In genomic region chr10:11527068-11527467, GRCh38 we compare ENCODE assay signal across 19 cellular contexts.
A peak's percentile ranks its signal among the peaks of the same experiment; 100 is the strongest.
DNase-seq lines count a peak whose midpoint lies in the region; ATAC-seq, FAIRE-seq and TF ChIP-seq lines count a peak whose summit lies in the region.
"Had no signal": no experiment of that assay in that cellular context is flagged by ENCODE, and none has a peak within 500 bp of the region (broad histone marks: within the 10 kb centered on the region; RNA-seq: fewer than 3 reads in every experiment).

No MANE protein-coding gene starts in this region.

- peaks cover 5% of the 10 kb centered on the region for H3K27me3 Mint-ChIP-seq in activated CD4-positive, alpha-beta T cell treated with anti-CD3 and anti-CD28 coated beads, Interleukin-2, amount 10 ng/mL, durations not matched to agents 7 days and 5 days
- no peaks in the 10 kb centered on the region for H3K27me3 Mint-ChIP-seq in activated CD4-positive, alpha-beta T cell treated with anti-CD3 and anti-CD28 coated beads for 36 hours
- no peaks in the 10 kb centered on the region for H3K27me3 Mint-ChIP-seq in activated naive CD8-positive, alpha-beta T cell treated with anti-CD3 and anti-CD28 coated beads, Interleukin-2, amount 10 ng/mL, durations not matched to agents 7 days and 5 days
- H3K27me3 Mint-ChIP-seq in natural killer cell treated with Interleukin-12 subunit alpha and Interleukin-12 subunit beta and Interleukin-15 and Interleukin-18, amount 100 ng/mL, for 72 hours: peaks cover 3 to 7% of the 10 kb centered on the region in 2 donors
- H3K27me3 Mint-ChIP-seq: activated naive CD4-positive, alpha-beta T cell treated with anti-CD3 and anti-CD28 coated beads, Interleukin-2, amount 10 ng/mL, durations not matched to agents 7 days and 5 days had no signal

- no peaks in the 10 kb centered on the region for H3K9me3 Mint-ChIP-seq in activated CD4-positive, alpha-beta T cell treated with anti-CD3 and anti-CD28 coated beads, Interleukin-2, amount 10 ng/mL, durations not matched to agents 7 days and 5 days
- H3K9me3 Mint-ChIP-seq in activated CD4-positive, alpha-beta T cell treated with anti-CD3 and anti-CD28 coated beads for 36 hours (ENCODE audit: low read depth): no peaks in the 10 kb centered on the region
- H3K9me3 Mint-ChIP-seq in activated naive CD8-positive, alpha-beta T cell treated with anti-CD3 and anti-CD28 coated beads, Interleukin-2, amount 10 ng/mL, durations not matched to agents 7 days and 5 days: no peaks in the 10 kb centered on the region
- no peaks in the 10 kb centered on the region for H3K9me3 Mint-ChIP-seq in natural killer cell treated with Interleukin-12 subunit alpha and Interleukin-12 subunit beta and Interleukin-15 and Interleukin-18, amount 100 ng/mL, for 72 hours
- H3K9me3 Mint-ChIP-seq: activated naive CD4-positive, alpha-beta T cell treated with anti-CD3 and anti-CD28 coated beads, Interleukin-2, amount 10 ng/mL, durations not matched to agents 7 days and 5 days; HFFc6 had no signal

- DNase-seq in activated CD4-positive, alpha-beta T cell treated with anti-CD3 and anti-CD28 coated beads, Interleukin-2, amount 10 ng/mL, durations not matched to agents 7 days and 5 days: no peak
- no peak for DNase-seq in activated CD4-positive, alpha-beta T cell treated with anti-CD3 and anti-CD28 coated beads for 36 hours
- no peak for DNase-seq in H54 (ENCODE audit: insufficient read length, low spot score)
- DNase-seq in activated naive CD8-positive, alpha-beta T cell treated with anti-CD3 and anti-CD28 coated beads, Interleukin-2, amount 10 ng/mL, durations not matched to agents 7 days and 5 days: no peak
- no peak for DNase-seq in natural killer cell treated with Interleukin-12 subunit alpha and Interleukin-12 subunit beta and Interleukin-15 and Interleukin-18, amount 100 ng/mL, for 72 hours (ENCODE audit: low spot score)
- DNase-seq: activated CD4-positive, alpha-beta T cell treated with anti-CD3 and anti-CD28 coated beads, Interleukin-2, amount 50 U/mL, for 48 hours; activated naive CD4-positive, alpha-beta T cell treated with anti-CD3 and anti-CD28 coated beads, Interleukin-2, amount 10 ng/mL, durations not matched to agents 7 days and 5 days; body of pancreas; HFFc6; MV-4-11; NCI-H1694 treated with DMSO at 0.1 percent for 48 hours; NCI-H2227 treated with DMSO at 0.1 percent for 48 hours; NCI-H774; stomach; uterus; WERI-Rb-1 had no signal

- peaks cover 24% of the 10 kb centered on the region for H3K4me1 Mint-ChIP-seq in activated CD4-positive, alpha-beta T cell treated with anti-CD3 and anti-CD28 coated beads, Interleukin-2, amount 10 ng/mL, durations not matched to agents 7 days and 5 days
- H3K4me1 Mint-ChIP-seq in activated CD4-positive, alpha-beta T cell treated with anti-CD3 and anti-CD28 coated beads for 36 hours: peaks cover 20% of the 10 kb centered on the region
- H3K4me1 Mint-ChIP-seq in activated naive CD8-positive, alpha-beta T cell treated with anti-CD3 and anti-CD28 coated beads, Interleukin-2, amount 10 ng/mL, durations not matched to agents 7 days and 5 days: peaks cover 16% of the 10 kb centered on the region
- peaks cover 4 to 19% of the 10 kb centered on the region in 2 donors for H3K4me1 Mint-ChIP-seq in natural killer cell treated with Interleukin-12 subunit alpha and Interleukin-12 subunit beta and Interleukin-15 and Interleukin-18, amount 100 ng/mL, for 72 hours (ENCODE audit: low read depth in 2 of 2)

- peaks cover 4% of the 10 kb centered on the region for H3K36me3 Mint-ChIP-seq in activated CD4-positive, alpha-beta T cell treated with anti-CD3 and anti-CD28 coated beads, Interleukin-2, amount 10 ng/mL, durations not matched to agents 7 days and 5 days (ENCODE audit: low read depth)
- peaks cover 2% of the 10 kb centered on the region for H3K36me3 Mint-ChIP-seq in activated CD4-positive, alpha-beta T cell treated with anti-CD3 and anti-CD28 coated beads for 36 hours (ENCODE audit: low read depth)
- peaks cover 5% of the 10 kb centered on the region for H3K36me3 Mint-ChIP-seq in activated naive CD8-positive, alpha-beta T cell treated with anti-CD3 and anti-CD28 coated beads, Interleukin-2, amount 10 ng/mL, durations not matched to agents 7 days and 5 days
- no peaks in the 10 kb centered on the region for H3K36me3 Mint-ChIP-seq in natural killer cell treated with Interleukin-12 subunit alpha and Interleukin-12 subunit beta and Interleukin-15 and Interleukin-18, amount 100 ng/mL, for 72 hours

- ATAC-seq in activated CD4-positive, alpha-beta T cell treated with anti-CD3 and anti-CD28 coated beads for 36 hours: no peak
- no peak for ATAC-seq in activated naive CD8-positive, alpha-beta T cell treated with anti-CD3 and anti-CD28 coated beads, Interleukin-2, amount 10 ng/mL, durations not matched to agents 7 days and 5 days (ENCODE audit: low read depth)
- ATAC-seq in natural killer cell treated with Interleukin-12 subunit alpha and Interleukin-12 subunit beta and Interleukin-15 and Interleukin-18, amount 100 ng/mL, for 72 hours: no peak
- no peak for ATAC-seq in HG02759 (IDR thresholded peaks at IDR 0.05; ENCODE audit: unreplicated experiment)
- no peak for ATAC-seq in GM19467 (IDR thresholded peaks at IDR 0.05; ENCODE audit: unreplicated experiment)
- no peak for ATAC-seq in GM21825 (IDR thresholded peaks at IDR 0.05; ENCODE audit: unreplicated experiment)
- ATAC-seq: body of pancreas had no signal

- intact Hi-C loops in activated CD4-positive, alpha-beta T cell treated with anti-CD3 and anti-CD28 coated beads for 36 hours (cut with DNase I, micrococcal nuclease): no loop called here

- POLR2A ChIA-PET in activated CD4-positive, alpha-beta T cell treated with anti-CD3 and anti-CD28 coated beads, Interleukin-2, amount 10 ng/mL, durations not matched to agents 7 days and 5 days (lab: Charles Lee): no interaction called here
- POLR2A ChIA-PET in activated CD4-positive, alpha-beta T cell treated with anti-CD3 and anti-CD28 coated beads for 36 hours (lab: Charles Lee): no interaction called here
- POLR2A ChIA-PET in activated naive CD8-positive, alpha-beta T cell treated with anti-CD3 and anti-CD28 coated beads, Interleukin-2, amount 10 ng/mL, durations not matched to agents 7 days and 5 days (lab: Charles Lee): interaction anchor here (0.5 kb wide), 1 partner anchor 81 kb away, joined by 3 read pairs; no protein-coding TSS in a partner anchor

- peak; percentile 11 for FAIRE-seq in H54 (lab: Jason Lieb, UNC)

- CTCF ChIA-PET in activated CD4-positive, alpha-beta T cell treated with anti-CD3 and anti-CD28 coated beads, Interleukin-2, amount 10 ng/mL, durations not matched to agents 7 days and 5 days (lab: Charles Lee): no interaction called here
- CTCF ChIA-PET in activated CD4-positive, alpha-beta T cell treated with anti-CD3 and anti-CD28 coated beads for 36 hours (lab: Charles Lee): interaction anchor here (1.0 kb wide), 1 partner anchor 22 kb away, joined by 3 read pairs; no protein-coding TSS in a partner anchor

- H3K4me3 Mint-ChIP-seq in activated CD4-positive, alpha-beta T cell treated with anti-CD3 and anti-CD28 coated beads, Interleukin-2, amount 10 ng/mL, durations not matched to agents 7 days and 5 days: no peak overlapping the region
- H3K4me3 Mint-ChIP-seq in activated CD4-positive, alpha-beta T cell treated with anti-CD3 and anti-CD28 coated beads for 36 hours: no peak overlapping the region
- peak overlapping the region; percentile 23 for H3K4me3 Mint-ChIP-seq in activated naive CD8-positive, alpha-beta T cell treated with anti-CD3 and anti-CD28 coated beads, Interleukin-2, amount 10 ng/mL, durations not matched to agents 7 days and 5 days
- H3K4me3 Mint-ChIP-seq in natural killer cell treated with Interleukin-12 subunit alpha and Interleukin-12 subunit beta and Interleukin-15 and Interleukin-18, amount 100 ng/mL, for 72 hours: peak overlapping the region; percentile 69
- H3K4me3 Mint-ChIP-seq: HFFc6 had no signal

- no peak for TF ChIP-seq POLR2A in H54 (IDR thresholded peaks at IDR 0.05; ENCODE audit: low read depth, low read length)

- peak overlapping the region; percentile 10 for H3K27ac Mint-ChIP-seq in activated CD4-positive, alpha-beta T cell treated with anti-CD3 and anti-CD28 coated beads, Interleukin-2, amount 10 ng/mL, durations not matched to agents 7 days and 5 days
- no peak overlapping the region for H3K27ac Mint-ChIP-seq in activated CD4-positive, alpha-beta T cell treated with anti-CD3 and anti-CD28 coated beads for 36 hours
- H3K27ac Mint-ChIP-seq in activated naive CD8-positive, alpha-beta T cell treated with anti-CD3 and anti-CD28 coated beads, Interleukin-2, amount 10 ng/mL, durations not matched to agents 7 days and 5 days: no peak overlapping the region
- H3K27ac Mint-ChIP-seq in natural killer cell treated with Interleukin-12 subunit alpha and Interleukin-12 subunit beta and Interleukin-15 and Interleukin-18, amount 100 ng/mL, for 72 hours: peak overlapping the region in 1 of 2 donors; percentile 24
- H3K27ac Mint-ChIP-seq: HFFc6 had no signal

Comparison
In these comparisons a context has a peak if more than half of its experiments do, and no peak if none do; other contexts are left out.
1. H3K4me3 Mint-ChIP-seq: peak in activated naive CD8-positive, alpha-beta T cell treated with anti-CD3 and anti-CD28 coated beads, Interleukin-2, amount 10 ng/mL, durations not matched to agents 7 days and 5 days (single experiment) and natural killer cell treated with Interleukin-12 subunit alpha and Interleukin-12 subunit beta and Interleukin-15 and Interleukin-18, amount 100 ng/mL, for 72 hours (single experiment); none in activated CD4-positive, alpha-beta T cell treated with anti-CD3 and anti-CD28 coated beads, Interleukin-2, amount 10 ng/mL, durations not matched to agents 7 days and 5 days (single experiment) and activated CD4-positive, alpha-beta T cell treated with anti-CD3 and anti-CD28 coated beads for 36 hours (single experiment).